Comparison of ENCODE assay signal across 2 cellular contexts in genomic region chr13:34942732-34943674, GRCh38.
TF ChIP-seq lines count a peak whose summit lies in the region.

No MANE protein-coding gene starts in this region.

TF ChIP-seq in SK-N-SH, 30 proteins besides CTCF, POLR2A, EP300 and RAD21 (continued from another document):
- TF ChIP-seq NFIC (IDR thresholded peaks at IDR 0.05; ENCODE audit: borderline replicate concordance) (no peak), CHD2 (IDR thresholded peaks at IDR 0.05; ENCODE audit: low read length, partially characterized antibody) (no peak), RFX5 (IDR thresholded peaks at IDR 0.05; ENCODE audit: low read length) (no peak)
TF ChIP-seq in SK-N-SH: peak in this region for 1.

TF ChIP-seq in H1, 55 proteins besides CTCF, POLR2A, EP300 and RAD21 (continued from another document):
- TF ChIP-seq RBBP5 (IDR thresholded peaks at IDR 0.05; ENCODE audit: borderline replicate concordance, low read depth, low read length) = 0 out of 2 replicates have a peak, but pooled peaks have one; percentile 8
- TF ChIP-seq MAX (IDR thresholded peaks at IDR 0.05) = peak; percentile 64; the same call in 1 of the 2 replicates
- TF ChIP-seq POLR2AphosphoS5 (IDR thresholded peaks at IDR 0.05; ENCODE audit: low read depth, low read length) = no peak
- 0 out of 2 replicates have a peak, but pooled peaks have one; percentile 22 for TF ChIP-seq CHD2 (IDR thresholded peaks at IDR 0.05; ENCODE audit: low read length)
- TF ChIP-seq PHF8 (conservative IDR thresholded peaks at IDR 0.05; ENCODE audit: low read depth, low read length) = 0 out of 2 replicates have a peak, but pooled peaks have one; percentile 10
